ENCODE assay signal across 8 cellular contexts in the genomic region with DNA sequence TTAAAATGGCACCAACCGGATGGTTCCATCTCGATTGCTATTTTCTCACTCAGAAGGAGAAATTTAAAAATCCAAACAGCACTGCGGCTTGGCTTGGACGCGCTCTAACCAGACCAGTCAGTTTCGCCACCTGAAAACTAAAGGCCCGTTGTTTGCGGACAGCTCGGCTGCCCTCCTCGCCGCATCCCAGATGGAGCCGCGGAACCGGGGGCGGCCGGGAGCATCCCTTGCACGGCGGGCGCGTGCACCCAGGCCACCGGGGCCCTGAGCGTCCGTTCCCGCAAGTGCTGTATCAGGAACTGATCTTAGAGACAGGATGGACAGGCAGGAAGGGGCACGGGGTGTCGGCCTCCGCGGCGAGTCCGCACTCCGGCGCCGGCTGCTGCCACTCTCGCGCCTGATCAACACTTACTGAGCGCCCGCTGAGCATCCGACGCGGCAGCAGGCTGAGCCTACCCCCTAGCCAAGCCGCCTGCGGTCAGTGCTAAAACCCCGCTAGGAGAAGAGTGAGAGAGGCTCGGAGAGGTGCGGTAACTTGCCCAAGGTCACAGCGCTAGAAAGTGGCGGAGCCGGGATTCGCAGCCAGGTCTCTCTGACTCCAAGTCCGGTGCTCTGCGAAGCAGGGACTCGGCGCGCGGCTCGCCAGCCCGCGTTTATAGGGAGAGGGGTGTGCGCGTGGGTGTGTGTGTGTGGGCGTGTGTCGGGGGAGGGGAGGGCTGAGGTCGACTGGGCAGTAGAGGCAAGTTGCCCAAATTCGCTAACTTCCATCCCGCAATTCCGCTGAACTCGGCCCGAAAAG. TPM values are rescaled to one million over a fixed set of nuclear protein-coding genes. Genes with fewer than 3 reads are reported as not detected.
DNase-seq lines count a peak whose midpoint lies in the region; ATAC-seq and TF ChIP-seq lines count a peak whose summit lies in the region.

CITED1 (minus strand) TSS at position 629 of the 799 bp plus-strand sequence. CDS start 3,045 bp downstream, outside the sequence.

- peak within 1 kb of the TSS; percentile 50; the same call in 1 of the 2 replicates for H3K9ac ChIP-seq in HCT116 (ENCODE audit: low read length)

- ATAC-seq in HCT116 = peak; percentile 35
- ATAC-seq in activated T-cell treated with anti-CD3 and anti-CD28 coated beads, Interleukin-2, amount 50 U/mL, for 4 hours = peak in 1 of 2 donors; percentile 35
- peak in 1 of 2 donors; percentile 24 for ATAC-seq in right cardiac atrium

- no peak for TF ChIP-seq RAD21 in HCT116 (IDR thresholded peaks at IDR 0.05; ENCODE audit: low read depth)

- H3K27ac ChIP-seq in A673 (ENCODE audit: low read depth, low read length, poor library complexity, severe bottlenecking) = no peak within 1 kb of the TSS
- no peak within 1 kb of the TSS for H3K27ac ChIP-seq in HCT116 (ENCODE audit: low read depth, low read length)
- H3K27ac ChIP-seq in right cardiac atrium (ENCODE audit: low read length) = no peak within 1 kb of the TSS
- no peak within 1 kb of the TSS for H3K27ac ChIP-seq in skin epidermis

- H3K4me3 Mint-ChIP-seq in activated T-cell treated with anti-CD3 and anti-CD28 coated beads, Interleukin-2, amount 50 U/mL, for 4 hours = peak within 1 kb of the TSS; percentile 85

- H3K27me3 Mint-ChIP-seq in activated T-cell treated with anti-CD3 and anti-CD28 coated beads, Interleukin-2, amount 50 U/mL, for 4 hours (ENCODE audit: low read depth) = peaks cover 63% of the 10 kb centered on the region

- WGBS in right cardiac atrium = under 1% methylated on average over 68 of the region's 68 CpGs

- no peaks in the 10 kb centered on the region for H3K9me3 Mint-ChIP-seq in activated T-cell treated with anti-CD3 and anti-CD28 coated beads, Interleukin-2, amount 50 U/mL, for 4 hours

- H3K27me3 ChIP-seq in A673 (replicated peaks; ENCODE audit: insufficient read depth, low read depth, low read length, poor library complexity) = peaks cover 85% of the 10 kb centered on the region
- H3K27me3 ChIP-seq in HCT116 (ENCODE audit: insufficient read depth, low read length) = no peaks in the 10 kb centered on the region; the same call in 1 of the 2 replicates
- H3K27me3 ChIP-seq in right cardiac atrium (ENCODE audit: control insufficient read depth, insufficient read depth) = no peaks in the 10 kb centered on the region

- DNase-seq in A673 (ENCODE audit: low spot score) (peak; percentile 13), HCT116 (ENCODE audit: low read depth, low spot score) (no peak), right cardiac atrium (peak in 1 of 3 donors; percentile 63), SHP77 (lab: John Stamatoyannopoulos, UW) (no peak), GDM1 (lab: John Stamatoyannopoulos, UW) (no peak), NCI-H774 (lab: John Stamatoyannopoulos, UW) (no peak)
- no peak for DNase-seq in activated T-cell treated with anti-CD3 and anti-CD28 coated beads, Interleukin-2, amount 50 U/mL, for 4 hours

- H3K36me3 ChIP-seq in A673 (ENCODE audit: insufficient read depth, low read length, poor library complexity, severe bottlenecking) = no peaks in the 10 kb centered on the region
- no peaks in the 10 kb centered on the region for H3K36me3 ChIP-seq in HCT116 (ENCODE audit: control insufficient read depth in 1 of 2, insufficient read depth in 2 of 2, low read length in 2 of 2)

- peaks cover 25% of the 10 kb centered on the region for H3K4me1 Mint-ChIP-seq in activated T-cell treated with anti-CD3 and anti-CD28 coated beads, Interleukin-2, amount 50 U/mL, for 4 hours (ENCODE audit: low read depth)

- RAD21 ChIA-PET in HCT116 (lab: Charles Lee; ENCODE audit: low non-redundant PET in 1 of 2, low total read pairs in 2 of 2, uncharacterized antibody in 2 of 2, unreplicated experiment in 2 of 2) = interaction anchor here in 1 of 2 experiments (0.7 kb wide), 1 partner anchor 14 kb away, joined by 5 read pairs; no protein-coding TSS in a partner anchor

- CTCF ChIA-PET in A673 (lab: Charles Lee) (interaction anchor here (0.7 kb wide), 1 partner anchor 48 kb away, joined by 4 read pairs; no protein-coding TSS in a partner anchor), HCT116 (lab: Charles Lee) (no interaction called here)

- BruUV-seq in A673 (replicated peaks; lab: Mats Ljungman, UMichigan) (no TSS peak), HCT116 (replicated peaks; lab: Mats Ljungman, UMichigan) (no TSS peak)

- H3K4me1 ChIP-seq in A673 (ENCODE audit: insufficient read depth, low read length, poor library complexity, severe bottlenecking) (no peaks in the 10 kb centered on the region), HCT116 (ENCODE audit: control insufficient read depth in 1 of 2, insufficient read depth in 2 of 2, low read length in 2 of 2) (peaks cover 2 to 22% of the 10 kb centered on the region in 2 experiments; a peak in 3 of 4 replicates), right cardiac atrium (ENCODE audit: control insufficient read depth, insufficient read depth, low read length) (peaks cover 2% of the 10 kb centered on the region)

- no peaks in the 10 kb centered on the region for H3K9me2 ChIP-seq in HCT116 (ENCODE audit: insufficient read depth)

- peak within 1 kb of the TSS; percentile 38 for H3K4me3 ChIP-seq in A673 (ENCODE audit: low read depth, low read length, poor library complexity, severe bottlenecking)
- peak within 1 kb of the TSS; percentile 51 to 60 for H3K4me3 ChIP-seq in HCT116 (replicated peaks in 1 of 2; ENCODE audit: low read depth in 1 of 2, low read length in 2 of 2)
- peak within 1 kb of the TSS; percentile 80 for H3K4me3 ChIP-seq in right cardiac atrium (ENCODE audit: low read length)
- H3K4me3 ChIP-seq in skin epidermis = peak within 1 kb of the TSS; percentile 26 to 48 (median 35)

- intact Hi-C loops in A673 (cut with micrococcal nuclease; ENCODE audit: unreplicated experiment) = loop anchor here (5.0 to 10.0 kb wide), 2 partner anchors 63 to 239 kb away; no protein-coding TSS in a partner anchor
- intact Hi-C loops in HCT116 (cut with micrococcal nuclease) = loop anchor here (10.0 kb wide), 1 partner anchor 239 kb away; no protein-coding TSS in a partner anchor
- intact Hi-C loops in right cardiac atrium (cut with DNase I) = loop anchor here in 1 of 4 donors (10.0 kb wide), 1 partner anchor 239 kb away; no protein-coding TSS in a partner anchor

- no peak for TF ChIP-seq POLR2A in HCT116 (IDR thresholded peaks at IDR 0.05; ENCODE audit: borderline replicate concordance, extremely low read depth, insufficient read depth, insufficient read length)

- no peaks in the 10 kb centered on the region for H3K36me3 Mint-ChIP-seq in activated T-cell treated with anti-CD3 and anti-CD28 coated beads, Interleukin-2, amount 50 U/mL, for 4 hours (ENCODE audit: insufficient read depth)

- no peak within 1 kb of the TSS for H2AFZ ChIP-seq in HCT116 (ENCODE audit: low read depth, low read length, poor library complexity, severe bottlenecking)

- no peaks in the 10 kb centered on the region for H4K20me1 ChIP-seq in HCT116 (ENCODE audit: insufficient read depth)

- no peak for TF ChIP-seq CTCF in A673 (conservative IDR thresholded peaks at IDR 0.05; ENCODE audit: low read depth, low read length)
- no peak for TF ChIP-seq CTCF in HCT116 (IDR thresholded peaks at IDR 0.05 in 2 of 3, conservative IDR thresholded peaks at IDR 0.05 in 1 of 3; ENCODE audit: borderline replicate concordance in 1 of 3, insufficient read depth in 1 of 3, low read depth in 2 of 3, low read length in 2 of 3)

- POLR2A ChIA-PET in A673 (lab: Charles Lee; ENCODE audit: low non-redundant PET) = no interaction called here
- POLR2A ChIA-PET in HCT116 (lab: Charles Lee) = no interaction called here

- peak within 1 kb of the TSS; percentile 84 for H3K4me2 ChIP-seq in HCT116 (ENCODE audit: low read length)

- H3K9me3 ChIP-seq in A673 (ENCODE audit: low read depth, low read length, poor library complexity, severe bottlenecking) (no peaks in the 10 kb centered on the region), HCT116 (ENCODE audit: control insufficient read depth in 1 of 2, insufficient read depth in 1 of 2, low read depth in 1 of 2, low read length in 2 of 2) (no peaks in the 10 kb centered on the region), right cardiac atrium (ENCODE audit: control insufficient read depth, low read length) (no peaks in the 10 kb centered on the region)

- H3K79me2 ChIP-seq in HCT116 (ENCODE audit: insufficient read depth, low read length) = no peaks in the 10 kb centered on the region

TF ChIP-seq in HCT116, 20 proteins besides CTCF, POLR2A, EP300 and RAD21:
- TF ChIP-seq EGR1 (IDR thresholded peaks at IDR 0.05; ENCODE audit: low read depth) (peak; percentile 61), TCF7L2 (IDR thresholded peaks at IDR 0.05; ENCODE audit: borderline replicate concordance, extremely low read depth, insufficient read depth, insufficient read length) (no peak)

RNA-seq across cellular contexts. Expression of gene CITED1, which starts in this region (rescaled TPM):
- total RNA-seq in A673 (2021) (3.2 and 6.2 TPM in 2 replicates), HCT116 (2021; ENCODE audit: unreplicated experiment) (2.8 TPM), right cardiac atrium (under 1 TPM in 1 of 4 donors, not detected in 3; 0.74 TPM)
- polyA plus RNA-seq in HCT116 (2012) = 0.92 and 1.6 TPM in 2 replicates
- total RNA-seq in activated T-cell treated with anti-CD3 and anti-CD28 coated beads, Interleukin-2, amount 50 U/mL, for 4 hours = not detected
- 0.36 TPM for polyA plus RNA-seq in right cardiac atrium
